In the genomic region with DNA sequence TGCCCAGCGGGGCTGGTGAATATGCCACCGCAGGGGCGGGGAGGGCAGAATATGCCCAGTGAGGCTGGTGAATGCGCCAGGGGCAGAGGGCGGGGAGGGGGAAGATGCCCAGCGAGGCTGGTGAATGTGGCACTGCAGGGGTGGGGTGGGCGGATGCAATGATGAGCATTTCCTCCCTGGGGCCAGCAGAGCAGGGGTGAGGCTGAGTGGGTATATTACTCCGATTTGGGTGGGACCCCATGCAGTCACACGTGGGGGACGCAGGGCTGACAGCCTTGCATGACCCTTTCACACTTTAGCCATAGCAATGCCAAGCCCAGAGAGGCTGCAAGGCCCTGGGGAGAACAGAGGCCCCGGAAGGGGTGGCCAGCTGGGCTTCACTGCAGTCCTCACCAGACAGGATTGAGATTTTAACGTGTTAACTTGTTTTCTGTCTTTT, we compare ENCODE assay signal across 8 cellular contexts. TPM values are rescaled to one million over a fixed set of nuclear protein-coding genes. Genes with fewer than 3 reads are reported as not detected.
DNase-seq lines count a peak whose midpoint lies in the region; ATAC-seq and TF ChIP-seq lines count a peak whose summit lies in the region.

No MANE protein-coding gene starts in this region.

- intact Hi-C loops in uterus (cut with DNase I; ENCODE audit: low total_unique reads) = no loop called here

- H3K4me2 ChIP-seq in GM23338 = peak overlapping the region; percentile 90

- H3K79me2 ChIP-seq in GM23338 (replicated peaks; ENCODE audit: insufficient read depth) = no peaks in the 10 kb centered on the region

- TF ChIP-seq POLR2A in uterus (IDR thresholded peaks at IDR 0.05) = no peak

- H3K27ac ChIP-seq in GM23338 (ENCODE audit: low read depth) (no peak overlapping the region), uterus (no peak overlapping the region)
- peak overlapping the region; percentile 83 for H3K27ac ChIP-seq in effector memory CD4-positive, alpha-beta T cell (ENCODE audit: insufficient read depth, low read length, poor library complexity, severe bottlenecking)

- DNase-seq in GM23338 (ENCODE audit: low spot score) (no peak), NCI-H2227 (lab: John Stamatoyannopoulos, UW; ENCODE audit: unreplicated experiment) (no peak), uterus (no peak), kidney tubule cell (ENCODE audit: low spot score) (no peak), SW480 (ENCODE audit: low spot score) (no peak)
- DNase-seq in activated CD4-positive, alpha-beta T cell treated with anti-CD3 and anti-CD28 coated beads for 4 hours = peak; percentile 68 to 78
- DNase-seq in effector memory CD4-positive, alpha-beta T cell = peak; percentile 42 to 58 (median 48)
- DNase-seq in stimulated activated CD4-positive, alpha-beta T cell treated with anti-CD3 and anti-CD28 coated beads, Interleukin-4, amount 100 ng/mL, for 1 hour = peak; percentile 68

- H3K9me3 ChIP-seq in effector memory CD4-positive, alpha-beta T cell (ENCODE audit: control insufficient read depth, low read length) = no peaks in the 10 kb centered on the region
- H3K9me3 ChIP-seq in uterus = no peaks in the 10 kb centered on the region

- peak overlapping the region; percentile 61 for H3K4me3 ChIP-seq in GM23338
- H3K4me3 ChIP-seq in effector memory CD4-positive, alpha-beta T cell (ENCODE audit: insufficient read depth, low read depth, low read length, poor library complexity, severe bottlenecking) = peak overlapping the region; percentile 66
- no peak overlapping the region for H3K4me3 ChIP-seq in uterus

- no peak for TF ChIP-seq CTCF in GM23338 (conservative IDR thresholded peaks at IDR 0.05; ENCODE audit: low read depth in 2 of 2)
- TF ChIP-seq CTCF in uterus (IDR thresholded peaks at IDR 0.05) = no peak

- H4K20me1 ChIP-seq in GM23338 (replicated peaks; ENCODE audit: insufficient read depth) = no peaks in the 10 kb centered on the region

- H3F3A ChIP-seq in GM23338 (replicated peaks; ENCODE audit: low read depth) = no peaks in the 10 kb centered on the region; the same call in 1 of the 2 replicates

- H3K36me3 Mint-ChIP-seq in GM23338 (ENCODE audit: low read depth) = no peaks in the 10 kb centered on the region

- no peaks in the 10 kb centered on the region for H3K9me2 ChIP-seq in GM23338 (ENCODE audit: insufficient read depth)

- peak overlapping the region; percentile 70 for H3K4me3 Mint-ChIP-seq in GM23338

- H3K36me3 ChIP-seq in GM23338 (ENCODE audit: insufficient read depth) = no peaks in the 10 kb centered on the region
- no peaks in the 10 kb centered on the region for H3K36me3 ChIP-seq in effector memory CD4-positive, alpha-beta T cell (ENCODE audit: control insufficient read depth, insufficient read depth, low read length)
- no peaks in the 10 kb centered on the region for H3K36me3 ChIP-seq in uterus

- H3K4me1 ChIP-seq in GM23338 (ENCODE audit: insufficient read depth) (peaks cover 32% of the 10 kb centered on the region), uterus (peaks cover 0 to 19% of the 10 kb centered on the region in 2 donors)
- peaks cover 57% of the 10 kb centered on the region for H3K4me1 ChIP-seq in effector memory CD4-positive, alpha-beta T cell (ENCODE audit: control insufficient read depth, insufficient read depth, low read length, poor library complexity, severe bottlenecking)

- H2AFZ ChIP-seq in GM23338 = no peak overlapping the region

- ATAC-seq in GM23338 = no peak

- H3K9me3 Mint-ChIP-seq in GM23338 = no peaks in the 10 kb centered on the region

- H3K27me3 ChIP-seq in GM23338 (ENCODE audit: insufficient read depth) = peaks cover 89% of the 10 kb centered on the region
- no peaks in the 10 kb centered on the region for H3K27me3 ChIP-seq in effector memory CD4-positive, alpha-beta T cell (replicated peaks; ENCODE audit: control insufficient read depth, insufficient read depth, low read length, poor library complexity, severe bottlenecking)
- peaks cover 10 to 16% of the 10 kb centered on the region in 2 donors for H3K27me3 ChIP-seq in uterus

- no peak overlapping the region for H3K27ac Mint-ChIP-seq in GM23338

- H3K4me1 Mint-ChIP-seq in GM23338 = peaks cover 46% of the 10 kb centered on the region

- peaks cover 83% of the 10 kb centered on the region for H3K27me3 Mint-ChIP-seq in GM23338 (ENCODE audit: insufficient read depth, low read depth, poor library complexity)

TF ChIP-seq in GM23338, 12 proteins besides CTCF, POLR2A, EP300 and RAD21 (continues in another document):
- TF ChIP-seq CREB1 (CRISPR knock-in tag; IDR thresholded peaks at IDR 0.05; ENCODE audit: low read depth) (no peak), JUNB (IDR thresholded peaks at IDR 0.05; ENCODE audit: unreplicated experiment) (no peak), ZNF462 (CRISPR knock-in tag; IDR thresholded peaks at IDR 0.05) (no peak), EZH2 (IDR thresholded peaks at IDR 0.05; ENCODE audit: low read depth, unreplicated experiment) (no peak), ZNF331 (CRISPR knock-in tag; IDR thresholded peaks at IDR 0.05; ENCODE audit: low read depth) (no peak)
- TF ChIP-seq, protein P1, sequence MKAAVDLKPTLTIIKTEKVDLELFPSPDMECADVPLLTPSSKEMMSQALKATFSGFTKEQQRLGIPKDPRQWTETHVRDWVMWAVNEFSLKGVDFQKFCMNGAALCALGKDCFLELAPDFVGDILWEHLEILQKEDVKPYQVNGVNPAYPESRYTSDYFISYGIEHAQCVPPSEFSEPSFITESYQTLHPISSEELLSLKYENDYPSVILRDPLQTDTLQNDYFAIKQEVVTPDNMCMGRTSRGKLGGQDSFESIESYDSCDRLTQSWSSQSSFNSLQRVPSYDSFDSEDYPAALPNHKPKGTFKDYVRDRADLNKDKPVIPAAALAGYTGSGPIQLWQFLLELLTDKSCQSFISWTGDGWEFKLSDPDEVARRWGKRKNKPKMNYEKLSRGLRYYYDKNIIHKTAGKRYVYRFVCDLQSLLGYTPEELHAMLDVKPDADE (IDR thresholded peaks at IDR 0.05) = no peak

RNA-seq across cellular contexts. Expression of gene SLX9, which starts 9.3 kb away (rescaled TPM):
- 36.3 and 41.5 TPM in 2 replicates for total RNA-seq in GM23338 (2014; rRNA removed; shearing (Covaris generic))
- polyA plus RNA-seq in GM23338 (2016; fragmentation: Nextera tagmentation; extraction: Ambion mirVana) = 46.9 and 48.0 TPM in 2 replicates
- total RNA-seq in uterus = 10 to 100 TPM in 2 of 4 donors, 1 to 10 TPM in 1, not detected in 1; 8.6 to 24.3 (median 10.5) TPM

RNA-seq across cellular contexts. Expression of gene ITGB2, which starts 9.9 kb away (rescaled TPM):
- total RNA-seq in GM23338 (2014; rRNA removed; shearing (Covaris generic)) = 0.63 TPM in 1 of 2 replicates, not detected in the other
- 0.40 and 0.44 TPM in 2 replicates for polyA plus RNA-seq in GM23338 (2016; fragmentation: Nextera tagmentation; extraction: Ambion mirVana)
- total RNA-seq in uterus = 10 to 100 TPM; 20.2 to 46.8 (median 21.0) TPM

RNA-seq across cellular contexts. Expression of gene PTTG1IP, which starts 57.1 kb away (rescaled TPM):
- 168 and 172 TPM in 2 replicates for total RNA-seq in GM23338 (2014; rRNA removed; shearing (Covaris generic))
- 96.0 and 99.9 TPM in 2 replicates for polyA plus RNA-seq in GM23338 (2016; fragmentation: Nextera tagmentation; extraction: Ambion mirVana)
- 100 to 1,000 TPM; 108 to 202 (median 146) TPM for total RNA-seq in uterus

Comparison
In these comparisons a context has a peak if more than half of its experiments do, and no peak if none do; other contexts are left out.
1. DNase-seq: peak in activated CD4-positive, alpha-beta T cell treated with anti-CD3 and anti-CD28 coated beads for 4 hours (2 of 2), effector memory CD4-positive, alpha-beta T cell (3 of 3) and stimulated activated CD4-positive, alpha-beta T cell treated with anti-CD3 and anti-CD28 coated beads, Interleukin-4, amount 100 ng/mL, for 1 hour (single experiment); none in GM23338 (single experiment), NCI-H2227 (single experiment), uterus (0 of 2), kidney tubule cell (single experiment) and SW480 (single experiment).
2. H3K4me3 ChIP-seq: peak in GM23338 (single experiment) and effector memory CD4-positive, alpha-beta T cell (single experiment); none in uterus (0 of 2).
3. RNA of gene ITGB2, which starts 9.9 kb away (total RNA-seq): 20.2 to 46.8 TPM in uterus; 0.63 TPM in GM23338; every median in the first group is over 10 times any median in the second.